2 cellular contexts compared by ENCODE assay signal in the genomic region with DNA sequence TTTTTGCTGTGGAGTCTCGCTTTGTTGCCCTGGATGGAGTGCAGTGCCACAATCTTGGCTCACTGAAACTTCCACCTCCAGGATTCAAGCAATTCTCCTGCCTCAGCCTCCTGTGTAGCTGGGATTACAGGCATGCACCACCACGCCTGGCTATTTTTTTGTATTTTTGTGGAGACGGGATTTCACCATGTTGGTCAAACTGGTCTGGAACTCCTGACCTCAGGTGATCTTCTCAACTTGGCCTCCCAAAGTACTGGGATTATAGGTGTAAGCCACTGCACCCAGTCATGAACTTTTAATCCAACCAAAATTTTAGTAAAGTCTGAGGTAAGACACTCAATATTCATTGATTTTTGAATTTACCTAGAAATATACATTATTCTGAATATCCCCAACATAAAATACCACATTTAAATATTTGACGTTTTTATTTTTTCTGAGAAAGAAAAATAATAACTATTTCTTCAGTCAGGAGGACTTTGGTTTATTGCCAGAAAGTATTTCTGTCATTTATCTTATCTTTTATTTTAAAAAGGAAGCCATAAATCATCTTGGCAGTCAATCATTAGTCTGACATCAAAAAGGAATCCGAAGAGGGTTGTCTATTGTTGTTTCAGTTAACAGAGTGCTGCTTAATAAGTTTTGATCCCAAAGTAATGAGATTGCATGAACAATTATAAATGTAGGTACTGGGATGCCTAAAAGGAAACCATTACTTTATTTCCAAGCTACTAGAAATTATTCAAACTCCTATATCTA.
TF ChIP-seq lines count a peak whose summit lies in the region.

No MANE protein-coding gene starts in this region.

TF ChIP-seq in HEK293T, 16 proteins besides CTCF, POLR2A, EP300 and RAD21:
- TF ChIP-seq, protein P1, sequence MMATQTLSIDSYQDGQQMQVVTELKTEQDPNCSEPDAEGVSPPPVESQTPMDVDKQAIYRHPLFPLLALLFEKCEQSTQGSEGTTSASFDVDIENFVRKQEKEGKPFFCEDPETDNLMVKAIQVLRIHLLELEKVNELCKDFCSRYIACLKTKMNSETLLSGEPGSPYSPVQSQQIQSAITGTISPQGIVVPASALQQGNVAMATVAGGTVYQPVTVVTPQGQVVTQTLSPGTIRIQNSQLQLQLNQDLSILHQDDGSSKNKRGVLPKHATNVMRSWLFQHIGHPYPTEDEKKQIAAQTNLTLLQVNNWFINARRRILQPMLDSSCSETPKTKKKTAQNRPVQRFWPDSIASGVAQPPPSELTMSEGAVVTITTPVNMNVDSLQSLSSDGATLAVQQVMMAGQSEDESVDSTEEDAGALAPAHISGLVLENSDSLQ (IDR thresholded peaks at IDR 0.05) = peak; percentile 59
- no peak for TF ChIP-seq L3MBTL2 (conservative IDR thresholded peaks at IDR 0.05)
TF ChIP-seq in HEK293T: peak in this region for 1.

TF ChIP-seq in K562, 482 proteins besides CTCF, POLR2A, EP300 and RAD21:
- TF ChIP-seq MEIS2 (IDR thresholded peaks at IDR 0.05; ENCODE audit: partially characterized antibody) (peak; percentile 69), NCOR1 (IDR thresholded peaks at IDR 0.05) (no peak), PBX2 (CRISPR knock-in tag; IDR thresholded peaks at IDR 0.05; ENCODE audit: low read depth) (no peak), PBX2 (tag; conservative IDR thresholded peaks at IDR 0.05; ENCODE audit: low read depth) (peak; percentile 78), TCF3 (CRISPR knock-in tag; IDR thresholded peaks at IDR 0.05) (no peak)
- TF ChIP-seq, protein P1 (IDR thresholded peaks at IDR 0.05) = peak; percentile 81
